8 cellular contexts compared by ENCODE assay signal in genomic region chr2:202374383-202374782, GRCh38. TPM values are rescaled to one million over a fixed set of nuclear protein-coding genes. Genes with fewer than 3 reads are reported as not detected.
A peak's percentile ranks its signal among the peaks of the same experiment; 100 is the strongest.
DNase-seq lines count a peak whose midpoint lies in the region; ATAC-seq and TF ChIP-seq lines count a peak whose summit lies in the region.
"Not testable (repeated sequence)": the region's sequence is repeated elsewhere in the genome, so short reads cannot be mapped to it uniquely, and the experiment has no call there.

No MANE protein-coding gene starts in this region.

- peak overlapping the region; percentile 98; the same call in 1 of the 2 replicates for H3K9ac ChIP-seq in SK-N-SH

- intact Hi-C loops in A673 (cut with micrococcal nuclease; ENCODE audit: unreplicated experiment); left lung (cut with DNase I): not testable (repeated sequence)
- intact Hi-C loops in activated T-helper 2 cell treated with anti-CD3 and anti-CD28 coated beads, Interferon-gamma antibody, Interleukin-2, Interleukin-4, amounts not matched to agents 10 μg/mL and 5 μg/mL and 100 μg/mL, durations not matched to agents 14 hours and 24 hours and 36 hours (cut with micrococcal nuclease): loop anchor here (10.0 kb wide), 1 partner anchor 140 kb away; no protein-coding TSS in a partner anchor

- not testable (repeated sequence) for H3K36me3 ChIP-seq in A673 (ENCODE audit: insufficient read depth, low read length, poor library complexity, severe bottlenecking); HEK293 (ENCODE audit: control insufficient read depth in 2 of 2, insufficient read depth in 1 of 2, low read length in 2 of 2); SK-N-SH (replicated peaks in 1 of 2; ENCODE audit: control insufficient read depth in 1 of 2, insufficient read depth in 2 of 2, low read length in 1 of 2); left lung; neuron (ENCODE audit: insufficient read depth, low read length)

- not testable (repeated sequence) for H2AFZ ChIP-seq in SK-N-SH (ENCODE audit: low read depth)
- H2AFZ ChIP-seq in neuron (ENCODE audit: low read depth, low read length): peak overlapping the region; percentile 40

- H3K9me2 ChIP-seq in SK-N-SH: not testable (repeated sequence)

- not testable (repeated sequence) for H3K9me3 Mint-ChIP-seq in activated T-helper 2 cell treated with anti-CD3 and anti-CD28 coated beads, Interferon-gamma antibody, Interleukin-2, Interleukin-4, amounts not matched to agents 10 μg/mL and 5 μg/mL and 100 μg/mL, durations not matched to agents 14 hours and 24 hours and 36 hours; endothelial cell (ENCODE audit: unreplicated experiment); stimulated activated memory B cell treated with anti-CD40 and anti-IgM and Interleukin-4, amounts not matched to agents 10 μg/mL and 1 μg/mL and 100 μg/mL, for 72 hours

- H3K9me3 ChIP-seq in A673 (ENCODE audit: low read depth, low read length, poor library complexity, severe bottlenecking); HEK293 (ENCODE audit: control insufficient read depth, insufficient read depth, low read depth, low read length); SK-N-SH; left lung; neuron (ENCODE audit: low read length): not testable (repeated sequence)

- H3K79me2 ChIP-seq in SK-N-SH (ENCODE audit: insufficient read depth): peaks cover 41% of the 10 kb centered on the region

- BruUV-seq in A673 (replicated peaks; lab: Mats Ljungman, UMichigan): not testable (repeated sequence)

- H3K36me3 Mint-ChIP-seq in activated T-helper 2 cell treated with anti-CD3 and anti-CD28 coated beads, Interferon-gamma antibody, Interleukin-2, Interleukin-4, amounts not matched to agents 10 μg/mL and 5 μg/mL and 100 μg/mL, durations not matched to agents 14 hours and 24 hours and 36 hours (ENCODE audit: low read depth); stimulated activated memory B cell treated with anti-CD40 and anti-IgM and Interleukin-4, amounts not matched to agents 10 μg/mL and 1 μg/mL and 100 μg/mL, for 72 hours: not testable (repeated sequence)
- peaks cover 18% of the 10 kb centered on the region for H3K36me3 Mint-ChIP-seq in endothelial cell (ENCODE audit: low read depth, unreplicated experiment)

- TF ChIP-seq CTCF in A673 (conservative IDR thresholded peaks at IDR 0.05; ENCODE audit: low read depth, low read length); HEK293 (tag by site-specific recombination; IDR thresholded peaks at IDR 0.05); SK-N-SH (IDR thresholded peaks at IDR 0.05); endothelial cell (IDR thresholded peaks at IDR 0.05; ENCODE audit: unreplicated experiment); left lung (IDR thresholded peaks at IDR 0.05): not testable (repeated sequence)

- H3F3A ChIP-seq in SK-N-SH (replicated peaks; ENCODE audit: insufficient read depth): peaks cover 36% of the 10 kb centered on the region

- TF ChIP-seq RAD21 in SK-N-SH (IDR thresholded peaks at IDR 0.05; ENCODE audit: low read length): not testable (repeated sequence)

- H4K20me1 ChIP-seq in SK-N-SH (ENCODE audit: insufficient read depth): peaks cover 27% of the 10 kb centered on the region

- not testable (repeated sequence) for ATAC-seq in left lung; stimulated activated memory B cell treated with anti-CD40 and anti-IgM and Interleukin-4, amounts not matched to agents 10 μg/mL and 1 μg/mL and 100 μg/mL, for 72 hours

- peaks cover 20% of the 10 kb centered on the region for H3K27me3 Mint-ChIP-seq in activated T-helper 2 cell treated with anti-CD3 and anti-CD28 coated beads, Interferon-gamma antibody, Interleukin-2, Interleukin-4, amounts not matched to agents 10 μg/mL and 5 μg/mL and 100 μg/mL, durations not matched to agents 14 hours and 24 hours and 36 hours (ENCODE audit: low read depth)
- H3K27me3 Mint-ChIP-seq in endothelial cell (ENCODE audit: unreplicated experiment): peaks cover 24% of the 10 kb centered on the region
- not testable (repeated sequence) for H3K27me3 Mint-ChIP-seq in stimulated activated memory B cell treated with anti-CD40 and anti-IgM and Interleukin-4, amounts not matched to agents 10 μg/mL and 1 μg/mL and 100 μg/mL, for 72 hours

- peak overlapping the region; percentile 96 for H3K4me3 Mint-ChIP-seq in activated T-helper 2 cell treated with anti-CD3 and anti-CD28 coated beads, Interferon-gamma antibody, Interleukin-2, Interleukin-4, amounts not matched to agents 10 μg/mL and 5 μg/mL and 100 μg/mL, durations not matched to agents 14 hours and 24 hours and 36 hours (ENCODE audit: low read depth)
- peak overlapping the region; percentile 79 for H3K4me3 Mint-ChIP-seq in endothelial cell (ENCODE audit: unreplicated experiment)
- H3K4me3 Mint-ChIP-seq in stimulated activated memory B cell treated with anti-CD40 and anti-IgM and Interleukin-4, amounts not matched to agents 10 μg/mL and 1 μg/mL and 100 μg/mL, for 72 hours: not testable (repeated sequence)

- H3K4me1 ChIP-seq in A673 (ENCODE audit: insufficient read depth, low read length, poor library complexity, severe bottlenecking); HEK293 (ENCODE audit: control insufficient read depth, insufficient read depth, low read length); SK-N-SH (ENCODE audit: control insufficient read depth in 1 of 2, insufficient read depth in 2 of 2, low read depth in 1 of 2, low read length in 1 of 2); neuron (ENCODE audit: insufficient read depth, low read length): not testable (repeated sequence)
- H3K4me1 ChIP-seq in left lung: peaks cover 0 to 24% of the 10 kb centered on the region in 2 donors

- POLR2A ChIA-PET in A673 (lab: Charles Lee; ENCODE audit: low non-redundant PET); SK-N-SH (lab: Yijun Ruan, JAX): not testable (repeated sequence)
- POLR2A ChIA-PET in HEK293 (lab: Yijun Ruan, JAX): interaction anchor here (0.9 kb wide), 1 partner anchor 8 kb away, joined by 3 read pairs; no protein-coding TSS in a partner anchor

- peaks cover 21% of the 10 kb centered on the region for H3K4me1 Mint-ChIP-seq in activated T-helper 2 cell treated with anti-CD3 and anti-CD28 coated beads, Interferon-gamma antibody, Interleukin-2, Interleukin-4, amounts not matched to agents 10 μg/mL and 5 μg/mL and 100 μg/mL, durations not matched to agents 14 hours and 24 hours and 36 hours (ENCODE audit: low read depth)
- peaks cover 36% of the 10 kb centered on the region for H3K4me1 Mint-ChIP-seq in endothelial cell (ENCODE audit: unreplicated experiment)
- H3K4me1 Mint-ChIP-seq in stimulated activated memory B cell treated with anti-CD40 and anti-IgM and Interleukin-4, amounts not matched to agents 10 μg/mL and 1 μg/mL and 100 μg/mL, for 72 hours: peaks cover 16% of the 10 kb centered on the region

- 93% methylated on average over 22 of the region's 22 CpGs for WGBS in SK-N-SH (ENCODE audit: low lambda C conversion rate)

- not testable (repeated sequence) for H3K27ac Mint-ChIP-seq in activated T-helper 2 cell treated with anti-CD3 and anti-CD28 coated beads, Interferon-gamma antibody, Interleukin-2, Interleukin-4, amounts not matched to agents 10 μg/mL and 5 μg/mL and 100 μg/mL, durations not matched to agents 14 hours and 24 hours and 36 hours
- peak overlapping the region; percentile 100 for H3K27ac Mint-ChIP-seq in endothelial cell (ENCODE audit: unreplicated experiment)
- H3K27ac Mint-ChIP-seq in stimulated activated memory B cell treated with anti-CD40 and anti-IgM and Interleukin-4, amounts not matched to agents 10 μg/mL and 1 μg/mL and 100 μg/mL, for 72 hours: peak overlapping the region; percentile 90

- H3K4me3 ChIP-seq in A673 (ENCODE audit: low read depth, low read length, poor library complexity, severe bottlenecking): peak overlapping the region; percentile 99
- H3K4me3 ChIP-seq in HEK293 (ENCODE audit: low read depth, low read length): not testable (repeated sequence)
- peak overlapping the region; percentile 93 to 97; a peak in 1 of 4 replicates for H3K4me3 ChIP-seq in SK-N-SH (ENCODE audit: low read depth in 2 of 2, low read length in 1 of 2)
- H3K4me3 ChIP-seq in left lung: peak overlapping the region in 1 of 2 donors; percentile 70
- peak overlapping the region; percentile 84 for H3K4me3 ChIP-seq in neuron (ENCODE audit: low read length)

- CTCF ChIA-PET in A673 (lab: Charles Lee); SK-N-SH (lab: Yijun Ruan, JAX): not testable (repeated sequence)
- CTCF ChIA-PET in HEK293 (lab: Yijun Ruan, JAX): interaction anchor here (0.6 to 2.0 kb wide), 3 partner anchors 47 to 95 kb away, joined by 3 to 4 read pairs (median 3); no protein-coding TSS in a partner anchor

- H3K27ac ChIP-seq in A673 (ENCODE audit: low read depth, low read length, poor library complexity, severe bottlenecking) (peak overlapping the region; percentile 92), HEK293 (ENCODE audit: extremely low read depth, low read depth, low read length) (peak overlapping the region; percentile 99; the same call in 1 of the 2 replicates), SK-N-SH (ENCODE audit: low read depth in 2 of 2, low read length in 1 of 2) (peak overlapping the region; percentile 98 to 99), left lung (peak overlapping the region; percentile 95 to 98)

- peak overlapping the region; percentile 97; the same call in 1 of the 2 replicates for H3K4me2 ChIP-seq in SK-N-SH

- not testable (repeated sequence) for TF ChIP-seq EP300 in SK-N-SH (IDR thresholded peaks at IDR 0.05; ENCODE audit: borderline replicate concordance in 1 of 2, low read depth in 1 of 2, low read length in 1 of 2)

- not testable (repeated sequence) for DNase-seq in A673 (ENCODE audit: low spot score); SK-N-SH; activated T-helper 2 cell treated with anti-CD3 and anti-CD28 coated beads, Interferon-gamma antibody, Interleukin-2, Interleukin-4, amounts not matched to agents 10 μg/mL and 5 μg/mL and 100 μg/mL, durations not matched to agents 14 hours and 24 hours and 36 hours (ENCODE audit: low spot score); endothelial cell (ENCODE audit: low spot score); left lung

- not testable (repeated sequence) for H3K27me3 ChIP-seq in A673 (replicated peaks; ENCODE audit: insufficient read depth, low read depth, low read length, poor library complexity); SK-N-SH (ENCODE audit: insufficient read depth); left lung; neuron (ENCODE audit: insufficient read depth, low read length)

RNA-seq across cellular contexts. Expression of gene BMPR2, which starts 1.7 kb away (rescaled TPM):
- total RNA-seq in A673 (2021) (32.0 and 34.9 TPM in 2 replicates), endothelial cell (ENCODE audit: unreplicated experiment) (88.9 TPM), left lung (10 to 100 TPM; 88.7 to 99.7 TPM)
- 10.2 and 14.0 TPM in 2 replicates for polyA plus RNA-seq in SK-N-SH (2012; rRNA removed)
- polyA plus RNA-seq in SK-N-SH (2012; cell fraction: cytosol; rRNA removed): 15.5 and 15.8 TPM in 2 replicates
- 5.1 and 10.4 TPM in 2 replicates for polyA plus RNA-seq in SK-N-SH (2012; cell fraction: nucleus; rRNA removed)
- 10.0 and 11.3 TPM in 2 replicates for total RNA-seq in activated T-helper 2 cell treated with anti-CD3 and anti-CD28 coated beads, Interferon-gamma antibody, Interleukin-2, Interleukin-4, amounts not matched to agents 10 μg/mL and 5 μg/mL and 100 μg/mL, durations not matched to agents 14 hours and 24 hours and 36 hours
